Comparison of ENCODE assay signal across 13 cellular contexts in genomic region chr22:23072035-23072910, GRCh38. TPM values are rescaled to one million over a fixed set of nuclear protein-coding genes. Genes with fewer than 3 reads are reported as not detected.
DNase-seq lines count a peak whose midpoint lies in the region; ATAC-seq and TF ChIP-seq lines count a peak whose summit lies in the region.
"Had no signal": no experiment of that assay in that cellular context is flagged by ENCODE, and none has a peak within 500 bp of the region (broad histone marks: within the 10 kb centered on the region; RNA-seq: fewer than 3 reads in every experiment).

No MANE protein-coding gene starts in this region.

- DNase-seq in CD4-positive, alpha-beta memory T cell = no peak
- peak; percentile 13 for DNase-seq in LHCN-M2 (ENCODE audit: low read depth)
- peak in 7 of 10 donors; percentile 11 to 86 (median 36) for DNase-seq in posterior cingulate gyrus
- DNase-seq in SW480 (ENCODE audit: low spot score) = no peak
- no peak for DNase-seq in islet precursor cell
- DNase-seq: DMS53, hippocampal formation, NCI-H146 had no signal

- no peak overlapping the region for H3K4me3 ChIP-seq in CD4-positive, alpha-beta memory T cell (ENCODE audit: low read length in 2 of 2)
- H3K4me3 ChIP-seq in gastroesophageal sphincter = peak overlapping the region in 1 of 2 donors; percentile 91
- H3K4me3 ChIP-seq: skin epidermis had no signal

- H3K27me3 ChIP-seq in CD4-positive, alpha-beta memory T cell (ENCODE audit: insufficient read depth, low read length) = peaks cover 3% of the 10 kb centered on the region
- no peaks in the 10 kb centered on the region for H3K27me3 ChIP-seq in gastroesophageal sphincter

- H3K36me3 Mint-ChIP-seq in CD4-positive, alpha-beta memory T cell = no peaks in the 10 kb centered on the region

- no peak for TF ChIP-seq EP300 in gastroesophageal sphincter (IDR thresholded peaks at IDR 0.05)

- no peak for TF ChIP-seq CTCF in gastroesophageal sphincter (IDR thresholded peaks at IDR 0.05)

- H3K4me3 Mint-ChIP-seq in CD4-positive, alpha-beta memory T cell = peak overlapping the region; percentile 6 to 73 (median 56)
- H3K4me3 Mint-ChIP-seq: T-helper 1 cell treated with Interleukin-12 subunit alpha and Interleukin-12 subunit beta and Interleukin-4 antibody, amounts not matched to agents 30 μg/mL and 1 μg/mL, for 36 hours had no signal

- H3K27me3 Mint-ChIP-seq in CD4-positive, alpha-beta memory T cell = peaks cover 0 to 2% of the 10 kb centered on the region in 2 donors

- H3K9me3 ChIP-seq in CD4-positive, alpha-beta memory T cell (ENCODE audit: control insufficient read depth in 1 of 2, low read length in 2 of 2) = no peaks in the 10 kb centered on the region
- no peaks in the 10 kb centered on the region for H3K9me3 ChIP-seq in gastroesophageal sphincter

- no peak overlapping the region for H3K27ac ChIP-seq in CD4-positive, alpha-beta memory T cell (ENCODE audit: low read depth, low read length)
- H3K27ac ChIP-seq in gastroesophageal sphincter = peak overlapping the region in 3 of 4 donors; percentile 76 to 82 (median 79)
- H3K27ac ChIP-seq: skin epidermis had no signal

- peaks cover 4 to 23% (median 6%) of the 10 kb centered on the region in 4 donors for H3K4me1 Mint-ChIP-seq in CD4-positive, alpha-beta memory T cell

- H3K27ac Mint-ChIP-seq in CD4-positive, alpha-beta memory T cell = peak overlapping the region in 5 of 7 donors; percentile 27 to 83 (median 70)
- H3K27ac Mint-ChIP-seq: T-helper 1 cell treated with Interleukin-12 subunit alpha and Interleukin-12 subunit beta and Interleukin-4 antibody, amounts not matched to agents 30 μg/mL and 1 μg/mL, for 36 hours had no signal

- POLR2A ChIA-PET in CD4-positive, alpha-beta memory T cell (lab: Charles Lee; ENCODE audit: partially characterized antibody) = no interaction called here

- intact Hi-C loops in CD4-positive, alpha-beta memory T cell (cut with micrococcal nuclease) = no loop called here
- intact Hi-C loops in posterior cingulate gyrus (cut with DNase I) = loop anchor here (5.0 kb wide), 1 partner anchor 55 kb away; no protein-coding TSS in a partner anchor

- H3K9me3 Mint-ChIP-seq in CD4-positive, alpha-beta memory T cell = no peaks in the 10 kb centered on the region
- H3K9me3 Mint-ChIP-seq: T-helper 1 cell treated with Interleukin-12 subunit alpha and Interleukin-12 subunit beta and Interleukin-4 antibody, amounts not matched to agents 30 μg/mL and 1 μg/mL, for 36 hours had no signal

- 40 to 72% methylated on average over 1 to 5 of the region's 11 CpGs for WGBS in gastroesophageal sphincter (ENCODE audit: low coverage in 1 of 2), 2 donors

- H3K36me3 ChIP-seq in CD4-positive, alpha-beta memory T cell (ENCODE audit: insufficient read depth, low read length) = no peaks in the 10 kb centered on the region
- no peaks in the 10 kb centered on the region for H3K36me3 ChIP-seq in gastroesophageal sphincter

- ATAC-seq in gastroesophageal sphincter (no peak), GM21526 (IDR thresholded peaks at IDR 0.05; ENCODE audit: low FRiP score, unreplicated experiment) (no peak), GM18867 (IDR thresholded peaks at IDR 0.05; ENCODE audit: unreplicated experiment) (no peak)

- H3K4me1 ChIP-seq in CD4-positive, alpha-beta memory T cell (ENCODE audit: insufficient read depth, low read length) = peaks cover 11% of the 10 kb centered on the region
- H3K4me1 ChIP-seq in gastroesophageal sphincter = peaks cover 0 to 33% (median 5%) of the 10 kb centered on the region in 3 donors

- TF ChIP-seq POLR2A in gastroesophageal sphincter (IDR thresholded peaks at IDR 0.05) = no peak

- CTCF ChIA-PET in CD4-positive, alpha-beta memory T cell (lab: Charles Lee; ENCODE audit: partially characterized antibody) = no interaction called here

RNA-seq across cellular contexts. Expression of gene GNAZ, which starts 2.0 kb away (rescaled TPM):
- total RNA-seq in CD4-positive, alpha-beta memory T cell = under 1 TPM; 0.36 to 0.76 TPM
- under 1 TPM in 1 of 2 donors, not detected in 1; 0.05 TPM for polyA plus RNA-seq in CD4-positive, alpha-beta memory T cell
- total RNA-seq in LHCN-M2 (2014; rRNA removed) (6.1 and 9.6 TPM in 2 replicates), gastroesophageal sphincter (10 to 100 TPM; 50.1 to 89.2 (median 55.0) TPM)
- 0.56 TPM for polyA plus RNA-seq in LHCN-M2 (2012)

Comparison
In these comparisons a context has a peak if more than half of its experiments do, and no peak if none do; other contexts are left out.
1. DNase-seq: peak in LHCN-M2 (single experiment) and posterior cingulate gyrus (7 of 10); none in CD4-positive, alpha-beta memory T cell (0 of 5), SW480 (single experiment) and islet precursor cell (single experiment).